ENCODE assay signal across 8 cellular contexts in genomic region chr10:91635401-91636400, GRCh38. TPM values are rescaled to one million over a fixed set of nuclear protein-coding genes. Genes with fewer than 3 reads are reported as not detected.
DNase-seq lines count a peak whose midpoint lies in the region; ATAC-seq and TF ChIP-seq lines count a peak whose summit lies in the region.

No MANE protein-coding gene starts in this region.

- no peaks in the 10 kb centered on the region for H3K4me1 ChIP-seq in foreskin keratinocyte

- H3K27ac ChIP-seq in foreskin keratinocyte, result no peak overlapping the region

- H3K27me3 ChIP-seq in foreskin keratinocyte, result no peaks in the 10 kb centered on the region

- DNase-seq in DMS53 treated with DMSO at 0.1 percent for 48 hours (lab: John Stamatoyannopoulos, UW; ENCODE audit: unreplicated experiment) (peak; percentile 69), NCI-H69 (lab: John Stamatoyannopoulos, UW) (peak; percentile 74), activated T-cell treated with anti-CD3 and anti-CD28 coated beads for 48 hours (ENCODE audit: low read depth) (peak; percentile 12), foreskin keratinocyte (peak; percentile 43 to 75), occipital lobe (lab: John Stamatoyannopoulos, UW) (peak; percentile 25)

- peak; percentile 89 for TF ChIP-seq CTCF in foreskin keratinocyte (conservative IDR thresholded peaks at IDR 0.05)

- ATAC-seq in HG02884 (IDR thresholded peaks at IDR 0.05; ENCODE audit: unreplicated experiment), result peak; percentile 54
- ATAC-seq in foreskin keratinocyte, result peak; percentile 51
- ATAC-seq in GM21786 (IDR thresholded peaks at IDR 0.05; ENCODE audit: unreplicated experiment), result no peak
- ATAC-seq in GM21825 (IDR thresholded peaks at IDR 0.05; ENCODE audit: unreplicated experiment), result no peak

RNA-seq across cellular contexts. Expression of gene PPP1R3C, which starts 2.8 kb away (rescaled TPM):
- total RNA-seq in foreskin keratinocyte (0.85 and 2.2 TPM in 2 replicates), occipital lobe (41.2 TPM)
- polyA plus RNA-seq in foreskin keratinocyte, result 0.43 and 0.87 TPM in 2 replicates

Comparison
In these comparisons a context has a peak if more than half of its experiments do, and no peak if none do; other contexts are left out.
1. DNase-seq: peak in every context shown above with its lines; median percentile 74 in NCI-H69; 69 in DMS53 treated with DMSO at 0.1 percent for 48 hours; 59 in foreskin keratinocyte; 25 in occipital lobe; 12 in activated T-cell treated with anti-CD3 and anti-CD28 coated beads for 48 hours.
2. ATAC-seq: peak in HG02884 (single experiment) and foreskin keratinocyte (single experiment); none in GM21786 (single experiment) and GM21825 (single experiment).
3. RNA of gene PPP1R3C, which starts 2.8 kb away (total RNA-seq): 41.2 TPM in occipital lobe (single experiment); 0.85 to 2.2 TPM in foreskin keratinocyte; every median in the first group is over 10 times any median in the second.